ENCODE assay signal across 9 cellular contexts in genomic region chr12:122473543-122474323, GRCh38. TPM values are rescaled to one million over a fixed set of nuclear protein-coding genes. Genes with fewer than 3 reads are reported as not detected.
DNase-seq lines count a peak whose midpoint lies in the region; ATAC-seq lines count a peak whose summit lies in the region.
"Had no signal": no experiment of that assay in that cellular context is flagged by ENCODE, and none has a peak within 500 bp of the region (broad histone marks: within the 10 kb centered on the region; RNA-seq: fewer than 3 reads in every experiment).

No MANE protein-coding gene starts in this region.

- H3K4me3 ChIP-seq in ACC112 (ENCODE audit: low read depth, low read length), result no peak overlapping the region
- H3K4me3 ChIP-seq: left lung had no signal

- H3K79me2 ChIP-seq in ACC112 (ENCODE audit: control insufficient read depth, insufficient read depth, low read length, unreplicated experiment), result no peaks in the 10 kb centered on the region

- peak overlapping the region; percentile 28; the same call in 1 of the 2 replicates for H3K27ac ChIP-seq in ACC112 (ENCODE audit: low read depth, low read length)
- H3K27ac ChIP-seq: left lung had no signal

- H3K36me3 Mint-ChIP-seq in natural killer cell treated with Interleukin-12 subunit alpha and Interleukin-12 subunit beta and Interleukin-15 and Interleukin-18, amount 100 ng/mL, for 72 hours, result peaks cover 35% of the 10 kb centered on the region

- no peaks in the 10 kb centered on the region for H3K27me3 ChIP-seq in ACC112 (ENCODE audit: insufficient read depth, low read length)
- H3K27me3 ChIP-seq: left lung had no signal

- H3K4me3 Mint-ChIP-seq in natural killer cell treated with Interleukin-12 subunit alpha and Interleukin-12 subunit beta and Interleukin-15 and Interleukin-18, amount 100 ng/mL, for 72 hours, result no peak overlapping the region

- H3K27me3 Mint-ChIP-seq in natural killer cell treated with Interleukin-12 subunit alpha and Interleukin-12 subunit beta and Interleukin-15 and Interleukin-18, amount 100 ng/mL, for 72 hours, result no peaks in the 10 kb centered on the region

- peak; percentile 8 for DNase-seq in activated T-helper 9 cell treated with anti-CD3 and anti-CD28 coated beads, Interleukin-2, amount 50 U/mL, for 16 hours (ENCODE audit: low read depth)
- DNase-seq in myocyte (ENCODE audit: low read depth) (peak; percentile 24), SIG-M5 (lab: John Stamatoyannopoulos, UW) (no peak)
- no peak for DNase-seq in natural killer cell treated with Interleukin-12 subunit alpha and Interleukin-12 subunit beta and Interleukin-15 and Interleukin-18, amount 100 ng/mL, for 72 hours (ENCODE audit: low spot score)
- DNase-seq: left lung had no signal

- no peak overlapping the region for H2AFZ ChIP-seq in ACC112 (ENCODE audit: low read length, unreplicated experiment)

- peaks cover 5 to 13% of the 10 kb centered on the region in 2 donors for H3K4me1 Mint-ChIP-seq in natural killer cell treated with Interleukin-12 subunit alpha and Interleukin-12 subunit beta and Interleukin-15 and Interleukin-18, amount 100 ng/mL, for 72 hours (ENCODE audit: low read depth in 2 of 2)

- ATAC-seq in HG02610 (IDR thresholded peaks at IDR 0.05; ENCODE audit: unreplicated experiment) (peak; percentile 57), GM19328 (IDR thresholded peaks at IDR 0.05; ENCODE audit: unreplicated experiment) (no peak), HG03457 (IDR thresholded peaks at IDR 0.05; ENCODE audit: unreplicated experiment) (no peak)
- no peak for ATAC-seq in natural killer cell treated with Interleukin-12 subunit alpha and Interleukin-12 subunit beta and Interleukin-15 and Interleukin-18, amount 100 ng/mL, for 72 hours
- ATAC-seq: left lung had no signal

- peaks cover 16% of the 10 kb centered on the region for H3K36me3 ChIP-seq in ACC112 (ENCODE audit: insufficient read depth, low read length)

- H3K4me1 ChIP-seq in ACC112 (ENCODE audit: control insufficient read depth, insufficient read depth, low read length, unreplicated experiment), result peaks cover 11% of the 10 kb centered on the region

- H3K27ac Mint-ChIP-seq in natural killer cell treated with Interleukin-12 subunit alpha and Interleukin-12 subunit beta and Interleukin-15 and Interleukin-18, amount 100 ng/mL, for 72 hours, result no peak overlapping the region

- H3K9me3 Mint-ChIP-seq in natural killer cell treated with Interleukin-12 subunit alpha and Interleukin-12 subunit beta and Interleukin-15 and Interleukin-18, amount 100 ng/mL, for 72 hours, result no peaks in the 10 kb centered on the region

RNA-seq across cellular contexts. Expression of gene ZCCHC8, which starts 27.0 kb away (rescaled TPM):
- 17.1 and 20.3 TPM in 2 replicates for total RNA-seq in myocyte
- polyA plus RNA-seq in myocyte (2012), result 10.3 TPM
- 10 to 100 TPM; 37.0 to 42.7 TPM for total RNA-seq in natural killer cell treated with Interleukin-12 subunit alpha and Interleukin-12 subunit beta and Interleukin-15 and Interleukin-18, amount 100 ng/mL, for 72 hours

RNA-seq across cellular contexts. Expression of gene CLIP1, which starts 51.3 kb away (rescaled TPM):
- 51.2 and 52.2 TPM in 2 replicates for total RNA-seq in myocyte
- polyA plus RNA-seq in myocyte (2012), result 36.1 TPM
- total RNA-seq in natural killer cell treated with Interleukin-12 subunit alpha and Interleukin-12 subunit beta and Interleukin-15 and Interleukin-18, amount 100 ng/mL, for 72 hours, result 100 to 1,000 TPM in 1 of 2 donors, 10 to 100 TPM in 1; 75.4 to 108 TPM

RNA-seq across cellular contexts. Expression of gene RSRC2, which starts 53.0 kb away (rescaled TPM):
- total RNA-seq in myocyte, result 70.4 and 83.3 TPM in 2 replicates
- polyA plus RNA-seq in myocyte (2012), result 40.3 TPM
- total RNA-seq in natural killer cell treated with Interleukin-12 subunit alpha and Interleukin-12 subunit beta and Interleukin-15 and Interleukin-18, amount 100 ng/mL, for 72 hours, result 100 to 1,000 TPM in 1 of 2 donors, 10 to 100 TPM in 1; 93.7 to 111 TPM

RNA-seq across cellular contexts. Expression of gene KNTC1, which starts 53.3 kb away (rescaled TPM):
- 5.4 and 6.6 TPM in 2 replicates for total RNA-seq in myocyte
- 2.5 TPM for polyA plus RNA-seq in myocyte (2012)
- total RNA-seq in natural killer cell treated with Interleukin-12 subunit alpha and Interleukin-12 subunit beta and Interleukin-15 and Interleukin-18, amount 100 ng/mL, for 72 hours, result 100 to 1,000 TPM in 1 of 2 donors, 10 to 100 TPM in 1; 65.1 to 187 TPM

Comparison
In these comparisons a context has a peak if more than half of its experiments do, and no peak if none do; other contexts are left out.
1. DNase-seq: peak in activated T-helper 9 cell treated with anti-CD3 and anti-CD28 coated beads, Interleukin-2, amount 50 U/mL, for 16 hours (single experiment) and myocyte (single experiment); none in natural killer cell treated with Interleukin-12 subunit alpha and Interleukin-12 subunit beta and Interleukin-15 and Interleukin-18, amount 100 ng/mL, for 72 hours (single experiment) and SIG-M5 (single experiment).